17 cellular contexts compared by ENCODE assay signal in the genomic region with DNA sequence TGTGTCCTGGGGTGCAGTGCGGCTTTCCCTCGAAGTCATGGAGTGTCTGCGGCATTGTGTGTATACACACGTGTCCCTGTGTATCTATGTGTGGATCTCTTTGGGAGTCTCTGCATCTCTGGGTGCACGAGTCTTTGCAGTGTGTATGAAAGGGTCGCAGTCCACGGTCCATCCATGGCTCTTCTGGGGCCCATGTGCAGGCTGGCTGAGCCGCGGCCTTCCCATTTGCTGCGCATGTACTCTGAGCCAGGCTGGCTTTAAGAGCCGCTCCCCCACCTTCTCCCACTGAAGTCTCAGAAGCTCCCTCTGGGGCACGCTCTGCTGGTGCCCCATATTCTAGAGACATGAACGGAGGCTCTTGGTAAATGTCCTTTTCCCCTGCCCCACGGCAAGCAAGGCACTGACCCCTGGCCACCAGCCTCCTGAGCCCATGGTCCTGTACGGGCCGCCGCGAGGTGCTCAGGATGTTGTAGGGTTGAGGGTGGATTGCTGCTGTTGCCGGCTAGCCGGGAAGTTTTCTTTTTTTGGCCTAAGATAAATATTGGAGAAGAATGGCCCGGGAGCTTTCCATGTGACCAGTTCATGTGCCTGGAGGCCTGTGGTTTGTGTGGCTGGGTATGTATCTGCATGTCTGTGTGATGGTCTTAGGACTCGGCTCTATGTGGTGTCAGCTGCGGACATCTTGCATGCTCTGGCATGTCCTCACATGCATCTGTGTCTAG. TPM values are rescaled to one million over a fixed set of nuclear protein-coding genes. Genes with fewer than 3 reads are reported as not detected.
DNase-seq lines count a peak whose midpoint lies in the region; ATAC-seq and TF ChIP-seq lines count a peak whose summit lies in the region.
"Had no signal": no experiment of that assay in that cellular context is flagged by ENCODE, and none has a peak within 500 bp of the region (broad histone marks: within the 10 kb centered on the region; RNA-seq: fewer than 3 reads in every experiment).

No MANE protein-coding gene starts in this region.

- H3K27me3 ChIP-seq in esophagus squamous epithelium (no peaks in the 10 kb centered on the region), H7 (ENCODE audit: control insufficient read depth, insufficient read depth, low read length) (no peaks in the 10 kb centered on the region)
- H3K27me3 ChIP-seq: gastrocnemius medialis, upper lobe of left lung had no signal

- no peaks in the 10 kb centered on the region for H3K27me3 Mint-ChIP-seq in natural killer cell (ENCODE audit: low read depth in 2 of 2)
- no peaks in the 10 kb centered on the region for H3K27me3 Mint-ChIP-seq in natural killer cell treated with Interleukin-12 subunit alpha and Interleukin-12 subunit beta and Interleukin-15 and Interleukin-18, amount 100 ng/mL, for 72 hours
- H3K27me3 Mint-ChIP-seq in nephron progenitor cell (ENCODE audit: low read depth, poor library complexity), result no peaks in the 10 kb centered on the region
- H3K27me3 Mint-ChIP-seq: activated CD4-positive, alpha-beta memory T cell treated with anti-CD3 and anti-CD28 coated beads for 36 hours; activated T-helper 17 cell treated with anti-CD3 and anti-CD28 coated beads, Interleukin-2, amount 50 U/mL, for 72 hours; memory B cell had no signal

- intact Hi-C loops in natural killer cell (cut with micrococcal nuclease), result no loop called here
- intact Hi-C loops in esophagus squamous epithelium (cut with DNase I), result no loop called here

- H3K4me3 Mint-ChIP-seq in natural killer cell (peak overlapping the region; percentile 40), nephron progenitor cell (no peak overlapping the region)
- H3K4me3 Mint-ChIP-seq in natural killer cell treated with Interleukin-12 subunit alpha and Interleukin-12 subunit beta and Interleukin-15 and Interleukin-18, amount 100 ng/mL, for 72 hours, result no peak overlapping the region
- H3K4me3 Mint-ChIP-seq: activated CD4-positive, alpha-beta memory T cell treated with anti-CD3 and anti-CD28 coated beads for 36 hours; activated T-helper 17 cell treated with anti-CD3 and anti-CD28 coated beads, Interleukin-2, amount 50 U/mL, for 72 hours; memory B cell had no signal

- ATAC-seq in natural killer cell, result no peak
- ATAC-seq in natural killer cell treated with Interleukin-12 subunit alpha and Interleukin-12 subunit beta and Interleukin-15 and Interleukin-18, amount 100 ng/mL, for 72 hours, result no peak
- ATAC-seq: gastrocnemius medialis, HCT116 had no signal

- H3K27ac ChIP-seq in esophagus squamous epithelium, result peak overlapping the region in 1 of 4 donors; percentile 88
- H3K27ac ChIP-seq: gastrocnemius medialis had no signal

- no peaks in the 10 kb centered on the region for H3K36me3 Mint-ChIP-seq in natural killer cell
- no peaks in the 10 kb centered on the region for H3K36me3 Mint-ChIP-seq in natural killer cell treated with Interleukin-12 subunit alpha and Interleukin-12 subunit beta and Interleukin-15 and Interleukin-18, amount 100 ng/mL, for 72 hours
- peaks cover 8% of the 10 kb centered on the region for H3K36me3 Mint-ChIP-seq in nephron progenitor cell (ENCODE audit: low read depth)
- H3K36me3 Mint-ChIP-seq: activated CD4-positive, alpha-beta memory T cell treated with anti-CD3 and anti-CD28 coated beads for 36 hours had no signal

- WGBS in esophagus squamous epithelium, 2 donors, result 58 to 65% methylated on average over 12 to 14 of the region's 23 CpGs

- H3K4me3 ChIP-seq in esophagus squamous epithelium (peak overlapping the region in 1 of 4 donors; percentile 25), H7 (ENCODE audit: insufficient read depth, low read depth, low read length) (no peak overlapping the region)
- H3K4me3 ChIP-seq: gastrocnemius medialis had no signal

- DNase-seq in natural killer cell (no peak), epidermal melanocyte (ENCODE audit: insufficient read length, low spot score) (peak; percentile 93), nephron progenitor cell (no peak), esophagus squamous epithelium (lab: John Stamatoyannopoulos, UW) (no peak), AML-193 (lab: John Stamatoyannopoulos, UW) (no peak), H7 (no peak), HK-2 (ENCODE audit: unreplicated experiment) (no peak)
- no peak for DNase-seq in natural killer cell treated with Interleukin-12 subunit alpha and Interleukin-12 subunit beta and Interleukin-15 and Interleukin-18, amount 100 ng/mL, for 72 hours (ENCODE audit: low spot score)
- DNase-seq: activated CD4-positive, alpha-beta memory T cell treated with anti-CD3 and anti-CD28 coated beads for 36 hours; amygdala; gastrocnemius medialis; NCI-H1436 treated with DMSO at 0.1 percent for 48 hours; upper lobe of left lung had no signal

- TF ChIP-seq POLR2A in esophagus squamous epithelium (IDR thresholded peaks at IDR 0.05), result no peak

- peaks cover 50 to 99% (median 61%) of the 10 kb centered on the region in 3 donors for H3K4me1 ChIP-seq in esophagus squamous epithelium
- H3K4me1 ChIP-seq: gastrocnemius medialis had no signal

- TF ChIP-seq CTCF in natural killer cell (IDR thresholded peaks at IDR 0.05), result no peak
- TF ChIP-seq CTCF in nephron progenitor cell (IDR thresholded peaks at IDR 0.05), result no peak
- no peak for TF ChIP-seq CTCF in esophagus squamous epithelium (IDR thresholded peaks at IDR 0.05)

- H3K9me3 Mint-ChIP-seq in natural killer cell (no peaks in the 10 kb centered on the region), nephron progenitor cell (peaks cover 4% of the 10 kb centered on the region)
- no peaks in the 10 kb centered on the region for H3K9me3 Mint-ChIP-seq in natural killer cell treated with Interleukin-12 subunit alpha and Interleukin-12 subunit beta and Interleukin-15 and Interleukin-18, amount 100 ng/mL, for 72 hours
- H3K9me3 Mint-ChIP-seq: activated CD4-positive, alpha-beta memory T cell treated with anti-CD3 and anti-CD28 coated beads for 36 hours; activated T-helper 17 cell treated with anti-CD3 and anti-CD28 coated beads, Interleukin-2, amount 50 U/mL, for 72 hours; memory B cell had no signal

- H3K9me3 ChIP-seq in esophagus squamous epithelium, result no peaks in the 10 kb centered on the region
- H3K9me3 ChIP-seq: gastrocnemius medialis, upper lobe of left lung had no signal

- no peak overlapping the region for H3K27ac Mint-ChIP-seq in natural killer cell
- H3K27ac Mint-ChIP-seq in natural killer cell treated with Interleukin-12 subunit alpha and Interleukin-12 subunit beta and Interleukin-15 and Interleukin-18, amount 100 ng/mL, for 72 hours, result peak overlapping the region in 1 of 2 donors; percentile 45
- H3K27ac Mint-ChIP-seq in nephron progenitor cell, result peak overlapping the region; percentile 72
- H3K27ac Mint-ChIP-seq: activated CD4-positive, alpha-beta memory T cell treated with anti-CD3 and anti-CD28 coated beads for 36 hours; activated T-helper 17 cell treated with anti-CD3 and anti-CD28 coated beads, Interleukin-2, amount 50 U/mL, for 72 hours; memory B cell had no signal

- H3K36me3 ChIP-seq in esophagus squamous epithelium (no peaks in the 10 kb centered on the region), H7 (replicated peaks; ENCODE audit: control insufficient read depth, insufficient read depth, low read length) (no peaks in the 10 kb centered on the region; the same call in 1 of the 2 replicates)
- H3K36me3 ChIP-seq: gastrocnemius medialis had no signal

- H3K4me1 Mint-ChIP-seq in natural killer cell (peaks cover 35 to 65% of the 10 kb centered on the region in 2 donors), nephron progenitor cell (peaks cover 53% of the 10 kb centered on the region)
- peaks cover 22 to 38% of the 10 kb centered on the region in 2 donors for H3K4me1 Mint-ChIP-seq in natural killer cell treated with Interleukin-12 subunit alpha and Interleukin-12 subunit beta and Interleukin-15 and Interleukin-18, amount 100 ng/mL, for 72 hours (ENCODE audit: low read depth in 2 of 2)

RNA-seq across cellular contexts. Expression of a gene that starts 31.9 kb away (rescaled TPM):
- total RNA-seq in natural killer cell (10 to 100 TPM in 2 of 3 donors, 1 to 10 TPM in 1; 6.7 to 13.4 (median 11.8) TPM), esophagus squamous epithelium (10 to 100 TPM; 12.2 to 40.1 (median 18.3) TPM)
- total RNA-seq in natural killer cell treated with Interleukin-12 subunit alpha and Interleukin-12 subunit beta and Interleukin-15 and Interleukin-18, amount 100 ng/mL, for 72 hours, result 10 to 100 TPM; 18.3 to 22.9 TPM
- total RNA-seq in H7 (2014; rRNA removed; shearing (Covaris generic)), result 14.0 and 15.6 TPM in 2 replicates

RNA-seq across cellular contexts. Expression of a gene that starts 39.3 kb away (rescaled TPM):
- total RNA-seq in natural killer cell (not detected), esophagus squamous epithelium (100 to 1,000 TPM; 208 to 737 (median 262) TPM)
- not detected for total RNA-seq in natural killer cell treated with Interleukin-12 subunit alpha and Interleukin-12 subunit beta and Interleukin-15 and Interleukin-18, amount 100 ng/mL, for 72 hours
- not detected in 2 replicates for total RNA-seq in H7 (2014; rRNA removed; shearing (Covaris generic))
- total RNA-seq: activated CD4-positive, alpha-beta memory T cell treated with anti-CD3 and anti-CD28 coated beads for 36 hours; activated T-helper 17 cell treated with anti-CD3 and anti-CD28 coated beads, Interleukin-2, amount 50 U/mL, for 72 hours; gastrocnemius medialis had no signal

RNA-seq across cellular contexts. Expression of a gene that starts 46.6 kb away (rescaled TPM):
- total RNA-seq in natural killer cell (not detected), esophagus squamous epithelium (not detected)
- total RNA-seq in natural killer cell treated with Interleukin-12 subunit alpha and Interleukin-12 subunit beta and Interleukin-15 and Interleukin-18, amount 100 ng/mL, for 72 hours, result not detected
- not detected in 2 replicates for total RNA-seq in H7 (2014; rRNA removed; shearing (Covaris generic))
- total RNA-seq: activated CD4-positive, alpha-beta memory T cell treated with anti-CD3 and anti-CD28 coated beads for 36 hours; activated T-helper 17 cell treated with anti-CD3 and anti-CD28 coated beads, Interleukin-2, amount 50 U/mL, for 72 hours; gastrocnemius medialis; NCI-H460 had no signal

Comparison
In these comparisons a context has a peak if more than half of its experiments do, and no peak if none do; other contexts are left out.
1. RNA of a gene that starts 39.3 kb away (total RNA-seq): 208 to 737 TPM in esophagus squamous epithelium; not detected in natural killer cell treated with Interleukin-12 subunit alpha and Interleukin-12 subunit beta and Interleukin-15 and Interleukin-18, amount 100 ng/mL, for 72 hours, not detected in natural killer cell and not detected in H7; every median in the first group is over 100 times any median in the second.